In genomic region chr6:17091122-17091521, GRCh38 we compare ENCODE assay signal across 14 cellular contexts. TPM values are rescaled to one million over a fixed set of nuclear protein-coding genes. Genes with fewer than 3 reads are reported as not detected.
DNase-seq lines count a peak whose midpoint lies in the region; ATAC-seq and TF ChIP-seq lines count a peak whose summit lies in the region.
"Had no signal": no experiment of that assay in that cellular context is flagged by ENCODE, and none has a peak within 500 bp of the region (broad histone marks: within the 10 kb centered on the region; RNA-seq: fewer than 3 reads in every experiment).

No MANE protein-coding gene starts in this region.

- no peak for TF ChIP-seq RAD21 in HCT116 (IDR thresholded peaks at IDR 0.05; ENCODE audit: low read depth)

- no peak overlapping the region for H3K9ac ChIP-seq in HCT116 (ENCODE audit: low read length)

- H3K27me3 ChIP-seq in HCT116 (ENCODE audit: insufficient read depth, low read length): no peaks in the 10 kb centered on the region
- H3K27me3 ChIP-seq: uterus had no signal

- H2AFZ ChIP-seq in HCT116 (ENCODE audit: low read depth, low read length, poor library complexity, severe bottlenecking): no peak overlapping the region

- H3K4me3 ChIP-seq in AG09309 (ENCODE audit: control insufficient read depth, low read depth, low read length): no peak overlapping the region
- no peak overlapping the region for H3K4me3 ChIP-seq in HCT116 (replicated peaks in 1 of 2; ENCODE audit: low read depth in 1 of 2, low read length in 2 of 2)
- no peak overlapping the region for H3K4me3 ChIP-seq in astrocyte of the spinal cord (ENCODE audit: low read depth, low read length)
- H3K4me3 ChIP-seq: skin epidermis, uterus had no signal

- no peaks in the 10 kb centered on the region for H4K20me1 ChIP-seq in HCT116 (ENCODE audit: insufficient read depth)

- no peaks in the 10 kb centered on the region for H3K9me2 ChIP-seq in HCT116 (ENCODE audit: insufficient read depth)

- peaks cover 2 to 4% of the 10 kb centered on the region in 2 experiments; a peak in 2 of 4 replicates for H3K4me1 ChIP-seq in HCT116 (ENCODE audit: control insufficient read depth in 1 of 2, insufficient read depth in 2 of 2, low read length in 2 of 2)
- H3K4me1 ChIP-seq: uterus had no signal

- no TSS peak for BruUV-seq in HCT116 (replicated peaks; lab: Mats Ljungman, UMichigan)

- RAD21 ChIA-PET in HCT116 (lab: Charles Lee; ENCODE audit: low non-redundant PET in 1 of 2, low total read pairs in 2 of 2, uncharacterized antibody in 2 of 2, unreplicated experiment in 2 of 2): no interaction called here

- H3K9me3 ChIP-seq in HCT116 (ENCODE audit: control insufficient read depth in 1 of 2, insufficient read depth in 1 of 2, low read depth in 1 of 2, low read length in 2 of 2): no peaks in the 10 kb centered on the region
- H3K9me3 ChIP-seq: uterus had no signal

- in situ Hi-C loops in astrocyte of the spinal cord (cut with HindIII; ENCODE audit: low sequenced_read_pairs): no loop called here

- no peaks in the 10 kb centered on the region for H3K36me3 ChIP-seq in HCT116 (ENCODE audit: control insufficient read depth in 1 of 2, insufficient read depth in 2 of 2, low read length in 2 of 2)
- H3K36me3 ChIP-seq: uterus had no signal

- DNase-seq in AG09309 (ENCODE audit: low read depth): no peak
- DNase-seq in HCT116 (ENCODE audit: low read depth, low spot score): no peak
- no peak for DNase-seq in astrocyte of the spinal cord (ENCODE audit: low read depth, low spot score)
- peak; percentile 34 for DNase-seq in hepatic stellate cell (ENCODE audit: low spot score)
- no peak for DNase-seq in caudate nucleus (lab: John Stamatoyannopoulos, UW)
- no peak for DNase-seq in DMS53 (lab: John Stamatoyannopoulos, UW)
- no peak for DNase-seq in GM10248 (ENCODE audit: extremely low spot score)
- DNase-seq in NCI-H187 (lab: John Stamatoyannopoulos, UW): no peak
- DNase-seq: activated CD4-positive, alpha-beta T cell treated with anti-CD3 and anti-CD28 coated beads, Interleukin-2, amount 10 ng/mL, durations not matched to agents 24 days and 14 days; CD8-positive, alpha-beta T cell; effector CD8-positive, alpha-beta T cell; NCI-H510A; uterus had no signal

- TF ChIP-seq CTCF in AG09309 (IDR thresholded peaks at IDR 0.05; ENCODE audit: control insufficient read depth, insufficient read depth, low read depth, low read length, missing control alignments) (peak; percentile 53), HCT116 (IDR thresholded peaks at IDR 0.05 in 2 of 3, conservative IDR thresholded peaks at IDR 0.05 in 1 of 3; ENCODE audit: borderline replicate concordance in 1 of 3, insufficient read depth in 1 of 3, low read depth in 2 of 3, low read length in 2 of 3) (peak in 2 of 3 experiments; percentile 37 to 45; a peak in 4 of 6 replicates), astrocyte of the spinal cord (IDR thresholded peaks at IDR 0.05; ENCODE audit: low read depth, low read length) (peak; percentile 48), GM10248 (IDR thresholded peaks at IDR 0.05; ENCODE audit: control extremely low read depth, extremely low read depth, low read depth, missing control alignments) (no peak)

- intact Hi-C loops in HCT116 (cut with micrococcal nuclease): no loop called here

- CTCF ChIA-PET in HCT116 (lab: Charles Lee): interaction anchor here (0.6 to 0.9 kb wide), 2 partner anchors 10 to 327 kb away, joined by 3 read pairs; partner anchors contain the start of gene STMND1
- CTCF ChIA-PET in GM10248 (lab: Yijun Ruan, JAX): interaction anchor here (1.8 kb wide), 1 partner anchor 8 kb away, joined by 4 read pairs; no protein-coding TSS in a partner anchor

- no peak overlapping the region for H3K4me2 ChIP-seq in HCT116 (ENCODE audit: low read length)

- H3K79me2 ChIP-seq in HCT116 (ENCODE audit: insufficient read depth, low read length): no peaks in the 10 kb centered on the region

- TF ChIP-seq POLR2A in HCT116 (IDR thresholded peaks at IDR 0.05; ENCODE audit: borderline replicate concordance, extremely low read depth, insufficient read depth, insufficient read length): no peak

- POLR2A ChIA-PET in HCT116 (lab: Charles Lee) (no interaction called here), GM10248 (lab: Yijun Ruan, JAX) (no interaction called here)

- no peak overlapping the region for H3K27ac ChIP-seq in HCT116 (ENCODE audit: low read depth, low read length)
- H3K27ac ChIP-seq in caudate nucleus (ENCODE audit: low read depth, low read length): no peak overlapping the region
- H3K27ac ChIP-seq: skin epidermis, uterus had no signal

- ATAC-seq in HCT116: no peak
- ATAC-seq: CD8-positive, alpha-beta T cell had no signal

TF ChIP-seq in HCT116, 20 proteins besides CTCF, POLR2A, EP300 and RAD21:
- TF ChIP-seq SRF (IDR thresholded peaks at IDR 0.05; ENCODE audit: low read depth) (no peak), POLR2AphosphoS5 (IDR thresholded peaks at IDR 0.05; ENCODE audit: low read depth, low read length) (no peak), SIN3A (IDR thresholded peaks at IDR 0.05; ENCODE audit: low read depth) (no peak), FOSL1 (IDR thresholded peaks at IDR 0.05; ENCODE audit: low read depth) (no peak), TCF7L2 (IDR thresholded peaks at IDR 0.05; ENCODE audit: borderline replicate concordance, extremely low read depth, insufficient read depth, insufficient read length) (no peak), EGR1 (IDR thresholded peaks at IDR 0.05; ENCODE audit: low read depth) (no peak), ZBTB33 (IDR thresholded peaks at IDR 0.05; ENCODE audit: extremely low read depth, insufficient replicate concordance, low read length) (no peak), JUND (IDR thresholded peaks at IDR 0.05) (no peak), YY1 (IDR thresholded peaks at IDR 0.05; ENCODE audit: extremely low read depth, insufficient replicate concordance, low read depth, low read length) (no peak), ELF1 (IDR thresholded peaks at IDR 0.05; ENCODE audit: borderline replicate concordance, low read depth) (no peak), CBX3 (IDR thresholded peaks at IDR 0.05; ENCODE audit: low read depth) (no peak), EZH2phosphoT487 (IDR thresholded peaks at IDR 0.05; ENCODE audit: borderline replicate concordance) (no peak), EZH2 (IDR thresholded peaks at IDR 0.05) (no peak), REST (IDR thresholded peaks at IDR 0.05; ENCODE audit: low read depth) (no peak), ZNF274 (IDR thresholded peaks at IDR 0.05; ENCODE audit: low read depth, low read length) (no peak), MAX (IDR thresholded peaks at IDR 0.05) (no peak)
TF ChIP-seq in HCT116: peak in this region for 0.

RNA-seq across cellular contexts. Expression of gene STMND1, which starts 10.7 kb away (rescaled TPM):
- total RNA-seq in HCT116 (2021; ENCODE audit: unreplicated experiment): not detected
- 0.13 TPM in 1 of 2 replicates, not detected in the other for polyA plus RNA-seq in HCT116 (2012)
- total RNA-seq: activated CD4-positive, alpha-beta T cell treated with anti-CD3 and anti-CD28 coated beads, Interleukin-2, amount 10 ng/mL, durations not matched to agents 24 days and 14 days; CD8-positive, alpha-beta T cell had no signal
